ENCODE assay signal across 23 cellular contexts in genomic region chr3:187833375-187833774, GRCh38.
"Had no signal": no experiment of that assay in that cellular context is flagged by ENCODE, and none has a peak within 500 bp of the region (broad histone marks: within the 10 kb centered on the region; RNA-seq: fewer than 3 reads in every experiment).

No MANE protein-coding gene starts in this region.

- H3K9ac ChIP-seq: SK-N-SH had no signal

- H3K4me2 ChIP-seq: SK-N-SH had no signal

- DNase-seq: Karpas-422, KG1, MG63, NCI-H1092, NCI-H1105 treated with DMSO at 0.1 percent for 48 hours, NCI-H1417 treated with DMSO at 0.1 percent for 48 hours, NCI-H187, NCI-H2029, NCI-H2081 treated with DMSO at 0.1 percent for 48 hours, NCI-H2171, NCI-H226, NCI-H446, NCI-H510A, NCI-H524 treated with DMSO at 0.1 percent for 48 hours, NCI-H69, NCI-H774, PC-3, SHP77, SK-N-SH had no signal

- H3K27ac ChIP-seq: HL-60, RWPE1 had no signal

- H3K36me3 ChIP-seq: MG63 had no signal

- H3K9me3 ChIP-seq: MG63, SK-N-SH had no signal

- H3K27me3 ChIP-seq: MG63 had no signal

- ATAC-seq: Panc1, PC-3 had no signal

- H3K4me3 ChIP-seq: MG63 had no signal

- FAIRE-seq: HTR-8/SVneo had no signal
